ENCODE assay signal across 8 cellular contexts in genomic region chr12:48182659-48183058, GRCh38. TPM values are rescaled to one million over a fixed set of nuclear protein-coding genes. Genes with fewer than 3 reads are reported as not detected.
DNase-seq lines count a peak whose midpoint lies in the region; ATAC-seq and TF ChIP-seq lines count a peak whose summit lies in the region.

No MANE protein-coding gene starts in this region.

- H3K9me3 Mint-ChIP-seq in natural killer cell treated with Interleukin-12 subunit alpha and Interleukin-12 subunit beta and Interleukin-15 and Interleukin-18, amount 100 ng/mL, for 72 hours, result no peaks in the 10 kb centered on the region

- H3K27ac Mint-ChIP-seq in natural killer cell treated with Interleukin-12 subunit alpha and Interleukin-12 subunit beta and Interleukin-15 and Interleukin-18, amount 100 ng/mL, for 72 hours, result peak overlapping the region in 1 of 2 donors; percentile 36

- peaks cover 5 to 15% of the 10 kb centered on the region in 2 donors for H3K4me1 Mint-ChIP-seq in natural killer cell treated with Interleukin-12 subunit alpha and Interleukin-12 subunit beta and Interleukin-15 and Interleukin-18, amount 100 ng/mL, for 72 hours (ENCODE audit: low read depth in 2 of 2)

- no peak for ATAC-seq in natural killer cell treated with Interleukin-12 subunit alpha and Interleukin-12 subunit beta and Interleukin-15 and Interleukin-18, amount 100 ng/mL, for 72 hours
- no peak for ATAC-seq in HG03378 (IDR thresholded peaks at IDR 0.05; ENCODE audit: unreplicated experiment)

- in situ Hi-C loops in G401 (cut with HindIII; ENCODE audit: low sequenced_read_pairs), result no loop called here

- no peaks in the 10 kb centered on the region for H3K4me1 ChIP-seq in BE2C

- H3K27me3 Mint-ChIP-seq in natural killer cell treated with Interleukin-12 subunit alpha and Interleukin-12 subunit beta and Interleukin-15 and Interleukin-18, amount 100 ng/mL, for 72 hours, result peaks cover 39 to 62% of the 10 kb centered on the region in 2 donors

- H3K27me3 ChIP-seq in BE2C (peaks cover 26% of the 10 kb centered on the region), HL-60 (ENCODE audit: insufficient read depth, poor library complexity, severe bottlenecking) (peaks cover 34% of the 10 kb centered on the region)

- DNase-seq in BE2C (no peak), HL-60 (ENCODE audit: low read depth in 1 of 2, low spot score in 1 of 2) (no peak), choroid plexus epithelial cell (ENCODE audit: low read depth) (no peak), DMS114 treated with DMSO at 0.1 percent for 48 hours (lab: John Stamatoyannopoulos, UW; ENCODE audit: unreplicated experiment) (no peak), G401 (ENCODE audit: low spot score) (no peak)
- no peak for DNase-seq in natural killer cell treated with Interleukin-12 subunit alpha and Interleukin-12 subunit beta and Interleukin-15 and Interleukin-18, amount 100 ng/mL, for 72 hours (ENCODE audit: low spot score)
- DNase-seq in stimulated activated CD4-positive, alpha-beta T cell treated with anti-CD3 and anti-CD28 coated beads, Interleukin-4, amount 100 ng/mL, for 1 hour, result no peak

- H3K36me3 Mint-ChIP-seq in natural killer cell treated with Interleukin-12 subunit alpha and Interleukin-12 subunit beta and Interleukin-15 and Interleukin-18, amount 100 ng/mL, for 72 hours, result no peaks in the 10 kb centered on the region

- no peaks in the 10 kb centered on the region for H3K9me3 ChIP-seq in BE2C

- no peaks in the 10 kb centered on the region for H3K36me3 ChIP-seq in BE2C

- H3K4me3 ChIP-seq in BE2C (ENCODE audit: low read depth, low read length) (peak overlapping the region; percentile 66), HL-60 (replicated peaks; ENCODE audit: insufficient read depth, low read length) (peak overlapping the region; percentile 45), choroid plexus epithelial cell (ENCODE audit: low read depth, low read length) (peak overlapping the region; percentile 61)

- peak overlapping the region; percentile 90 for H3K4me3 Mint-ChIP-seq in natural killer cell treated with Interleukin-12 subunit alpha and Interleukin-12 subunit beta and Interleukin-15 and Interleukin-18, amount 100 ng/mL, for 72 hours

- no peak overlapping the region for H3K27ac ChIP-seq in HL-60 (replicated peaks)

- no peak for TF ChIP-seq CTCF in BE2C (IDR thresholded peaks at IDR 0.05; ENCODE audit: low read depth, low read length)
- TF ChIP-seq CTCF in HL-60 (IDR thresholded peaks at IDR 0.05; ENCODE audit: insufficient read depth, low read length), result no peak
- TF ChIP-seq CTCF in choroid plexus epithelial cell (conservative IDR thresholded peaks at IDR 0.05; ENCODE audit: low read depth, low read length), result no peak

RNA-seq across cellular contexts. Expression of gene CCDC184, which starts 0.8 kb away (rescaled TPM):
- 1.7 TPM for polyA plus RNA-seq in BE2C (2012; ENCODE audit: insufficient read depth, insufficient read length, low read depth)
- total RNA-seq in natural killer cell treated with Interleukin-12 subunit alpha and Interleukin-12 subunit beta and Interleukin-15 and Interleukin-18, amount 100 ng/mL, for 72 hours, result under 1 TPM in 1 of 2 donors, not detected in 1; 0.86 TPM
- total RNA-seq in G401 (2014; rRNA removed; shearing (Covaris generic)), result 0.03 and 0.06 TPM in 2 replicates

RNA-seq across cellular contexts. Expression of gene OR10AD1, which starts 20.4 kb away (rescaled TPM):
- not detected for polyA plus RNA-seq in BE2C (2012; ENCODE audit: insufficient read depth, insufficient read length, low read depth)
- not detected for total RNA-seq in natural killer cell treated with Interleukin-12 subunit alpha and Interleukin-12 subunit beta and Interleukin-15 and Interleukin-18, amount 100 ng/mL, for 72 hours
- not detected in 2 replicates for total RNA-seq in G401 (2014; rRNA removed; shearing (Covaris generic))

RNA-seq across cellular contexts. Expression of gene ASB8, which starts 25.3 kb away (rescaled TPM):
- 43.2 TPM for polyA plus RNA-seq in BE2C (2012; ENCODE audit: insufficient read depth, insufficient read length, low read depth)
- 10 to 100 TPM; 35.9 to 48.1 TPM for total RNA-seq in natural killer cell treated with Interleukin-12 subunit alpha and Interleukin-12 subunit beta and Interleukin-15 and Interleukin-18, amount 100 ng/mL, for 72 hours
- 10.4 and 11.0 TPM in 2 replicates for total RNA-seq in G401 (2014; rRNA removed; shearing (Covaris generic))
